ENCODE assay signal across 8 cellular contexts in genomic region chr1:207797229-207797973, GRCh38. TPM values are rescaled to one million over a fixed set of nuclear protein-coding genes. Genes with fewer than 3 reads are reported as not detected.
DNase-seq lines count a peak whose midpoint lies in the region; ATAC-seq, FAIRE-seq and TF ChIP-seq lines count a peak whose summit lies in the region.

No MANE protein-coding gene starts in this region.

- no peak overlapping the region for H3K4me3 ChIP-seq in colonic mucosa
- H3K4me3 ChIP-seq in HepG2 (replicated peaks in 1 of 3; ENCODE audit: insufficient read depth in 1 of 3, low read depth in 2 of 3, low read length in 3 of 3) = no peak overlapping the region

- WGBS in HepG2 (ENCODE audit: low lambda C conversion rate) = 58% methylated on average over 7 of the region's 7 CpGs

- H3K27me3 ChIP-seq in colonic mucosa = no peaks in the 10 kb centered on the region
- no peaks in the 10 kb centered on the region for H3K27me3 ChIP-seq in HepG2 (ENCODE audit: control insufficient read depth in 1 of 2, insufficient read depth in 2 of 2, low read length in 2 of 2)

- DNase-seq in activated gamma-delta T cell treated with Interleukin-2 at 50 U/mL for 16 hours (peak; percentile 79), activated gamma-delta T cell (lab: John Stamatoyannopoulos, UW) (no peak), NCI-H345 (lab: John Stamatoyannopoulos, UW) (peak; percentile 62), colonic mucosa (peak; percentile 92), HepG2 (ENCODE audit: low spot score) (peak; percentile 76)
- peak; percentile 66 to 87 for DNase-seq in activated CD4-positive, alpha-beta T cell treated with anti-CD3 and anti-CD28 coated beads for 4 hours
- peak; percentile 49 to 82 (median 66) for DNase-seq in stimulated activated CD4-positive, alpha-beta T cell treated with anti-CD3 and anti-CD28 coated beads, TNF-alpha, amount 100 ng/mL, for 24 hours (ENCODE audit: low read depth in 3 of 3)

- no TSS peak for BruUV-seq in HepG2 (replicated peaks; lab: Mats Ljungman, UMichigan)

- H3K36me3 ChIP-seq in colonic mucosa (no peaks in the 10 kb centered on the region), HepG2 (replicated peaks in 1 of 2; ENCODE audit: control insufficient read depth in 1 of 2, insufficient read depth in 2 of 2, low read length in 2 of 2) (peaks cover 3 to 18% of the 10 kb centered on the region in 2 experiments; a peak in 4 of 5 replicates)

- in situ Hi-C loops in HepG2 (cut with HindIII; ENCODE audit: extremely low pct_ligation_motif_present, low pct_unique_long_range_greater_than_20kb) = no loop called here

- H3K4me1 ChIP-seq in colonic mucosa = no peaks in the 10 kb centered on the region
- no peaks in the 10 kb centered on the region for H3K4me1 ChIP-seq in HepG2 (ENCODE audit: insufficient read depth, low read length)

- POLR2A ChIA-PET in HepG2 (lab: Yijun Ruan, JAX) = interaction anchor here (0.7 to 1.2 kb wide), 3 partner anchors 26 to 45 kb away, joined by 3 to 10 read pairs (median 4); partner anchors contain the start of gene CD46

- no peaks in the 10 kb centered on the region for H3K79me2 ChIP-seq in HepG2 (ENCODE audit: insufficient read depth, low read length)

- H3K4me2 ChIP-seq in HepG2 (ENCODE audit: low read depth, low read length) = no peak overlapping the region

- H3K9ac ChIP-seq in colonic mucosa (ENCODE audit: low read depth in 2 of 2, low read length in 2 of 2) (no peak overlapping the region), HepG2 (ENCODE audit: insufficient read depth, low read depth, low read length) (no peak overlapping the region)

- CTCF ChIA-PET in HepG2 (lab: Yijun Ruan, JAX; ENCODE audit: low intra/inter-chr PET ratio, low total read pairs) = interaction anchor here (1.2 kb wide), 1 partner anchor 218 kb away, joined by 4 read pairs; no protein-coding TSS in a partner anchor

- peak; percentile 59 for ATAC-seq in HG03135 (IDR thresholded peaks at IDR 0.05; ENCODE audit: unreplicated experiment)
- ATAC-seq in HepG2 = peak; percentile 84

- TF ChIP-seq POLR2A in HepG2 (IDR thresholded peaks at IDR 0.05; ENCODE audit: insufficient read depth in 1 of 2, low read depth in 2 of 2, low read length in 2 of 2) = no peak

- intact Hi-C loops in colonic mucosa (cut with DNase I) = loop anchor here (5.0 kb wide), 1 partner anchor 40 kb away; no protein-coding TSS in a partner anchor
- intact Hi-C loops in HepG2 (cut with micrococcal nuclease; ENCODE audit: unreplicated experiment) = loop anchor here (1.0 kb wide), 2 partner anchors 45 to 84 kb away; partner anchors contain the start of gene CD46

- TF ChIP-seq CTCF in colonic mucosa (IDR thresholded peaks at IDR 0.05) = peak; percentile 82
- peak; percentile 75 for TF ChIP-seq CTCF in HepG2 (CRISPR knock-in tag; IDR thresholded peaks at IDR 0.05)

- no peak overlapping the region for H2AFZ ChIP-seq in HepG2 (ENCODE audit: low read length)

- no peak for TF ChIP-seq EP300 in HepG2 (IDR thresholded peaks at IDR 0.05; ENCODE audit: low read depth in 2 of 2, low read length in 2 of 2)
- no peak for TF ChIP-seq EP300 in HepG2 (CRISPR knock-in tag; IDR thresholded peaks at IDR 0.05; ENCODE audit: borderline replicate concordance)

- H3K27ac ChIP-seq in colonic mucosa (no peak overlapping the region), HepG2 (ENCODE audit: extremely low read length, insufficient read depth, low read length) (no peak overlapping the region)

- H4K20me1 ChIP-seq in HepG2 (ENCODE audit: insufficient read depth, low read length) = peaks cover 6% of the 10 kb centered on the region; the same call in 1 of the 2 replicates

- H3K9me3 ChIP-seq in colonic mucosa (no peaks in the 10 kb centered on the region), HepG2 (ENCODE audit: low read length) (no peaks in the 10 kb centered on the region)

- FAIRE-seq in HepG2 (lab: Jason Lieb, UNC) = peak; percentile 85

- TF ChIP-seq RAD21 in HepG2 (CRISPR knock-in tag; IDR thresholded peaks at IDR 0.05) = no peak; the same call in 1 of the 2 replicates

TF ChIP-seq in HepG2, 621 proteins besides CTCF, POLR2A, EP300 and RAD21 (continues in another document):
- TF ChIP-seq MATR3 (CRISPR knock-in tag; IDR thresholded peaks at IDR 0.05) (no peak), KAT7 (CRISPR knock-in tag; IDR thresholded peaks at IDR 0.05; ENCODE audit: borderline replicate concordance) (no peak), ZNF263 (CRISPR knock-in tag; IDR thresholded peaks at IDR 0.05) (no peak), HCFC1 (IDR thresholded peaks at IDR 0.05; ENCODE audit: low read depth, low read length) (no peak), AGO2 (optimal IDR thresholded peaks at IDR 0.05; ENCODE audit: low read depth, low read length) (peak; percentile 30), E2F5 (CRISPR knock-in tag; conservative IDR thresholded peaks at IDR 0.05) (no peak), FLYWCH1 (CRISPR knock-in tag; IDR thresholded peaks at IDR 0.05) (no peak), ZNF362 (CRISPR knock-in tag; IDR thresholded peaks at IDR 0.05; ENCODE audit: borderline replicate concordance) (0 out of 2 replicates have a peak, but pooled peaks have one; percentile 32)
- TF ChIP-seq, protein P1, sequence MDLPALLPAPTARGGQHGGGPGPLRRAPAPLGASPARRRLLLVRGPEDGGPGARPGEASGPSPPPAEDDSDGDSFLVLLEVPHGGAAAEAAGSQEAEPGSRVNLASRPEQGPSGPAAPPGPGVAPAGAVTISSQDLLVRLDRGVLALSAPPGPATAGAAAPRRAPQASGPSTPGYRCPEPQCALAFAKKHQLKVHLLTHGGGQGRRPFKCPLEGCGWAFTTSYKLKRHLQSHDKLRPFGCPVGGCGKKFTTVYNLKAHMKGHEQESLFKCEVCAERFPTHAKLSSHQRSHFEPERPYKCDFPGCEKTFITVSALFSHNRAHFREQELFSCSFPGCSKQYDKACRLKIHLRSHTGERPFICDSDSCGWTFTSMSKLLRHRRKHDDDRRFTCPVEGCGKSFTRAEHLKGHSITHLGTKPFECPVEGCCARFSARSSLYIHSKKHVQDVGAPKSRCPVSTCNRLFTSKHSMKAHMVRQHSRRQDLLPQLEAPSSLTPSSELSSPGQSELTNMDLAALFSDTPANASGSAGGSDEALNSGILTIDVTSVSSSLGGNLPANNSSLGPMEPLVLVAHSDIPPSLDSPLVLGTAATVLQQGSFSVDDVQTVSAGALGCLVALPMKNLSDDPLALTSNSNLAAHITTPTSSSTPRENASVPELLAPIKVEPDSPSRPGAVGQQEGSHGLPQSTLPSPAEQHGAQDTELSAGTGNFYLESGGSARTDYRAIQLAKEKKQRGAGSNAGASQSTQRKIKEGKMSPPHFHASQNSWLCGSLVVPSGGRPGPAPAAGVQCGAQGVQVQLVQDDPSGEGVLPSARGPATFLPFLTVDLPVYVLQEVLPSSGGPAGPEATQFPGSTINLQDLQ (CRISPR knock-in tag; IDR thresholded peaks at IDR 0.05) = no peak
- TF ChIP-seq, protein P2, sequence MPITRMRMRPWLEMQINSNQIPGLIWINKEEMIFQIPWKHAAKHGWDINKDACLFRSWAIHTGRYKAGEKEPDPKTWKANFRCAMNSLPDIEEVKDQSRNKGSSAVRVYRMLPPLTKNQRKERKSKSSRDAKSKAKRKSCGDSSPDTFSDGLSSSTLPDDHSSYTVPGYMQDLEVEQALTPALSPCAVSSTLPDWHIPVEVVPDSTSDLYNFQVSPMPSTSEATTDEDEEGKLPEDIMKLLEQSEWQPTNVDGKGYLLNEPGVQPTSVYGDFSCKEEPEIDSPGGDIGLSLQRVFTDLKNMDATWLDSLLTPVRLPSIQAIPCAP (CRISPR knock-in tag; IDR thresholded peaks at IDR 0.05; ENCODE audit: low read depth) = no peak

RNA-seq across cellular contexts. Expression of gene CD46, which starts 45.5 kb away (rescaled TPM):
- total RNA-seq in colonic mucosa (100 to 1,000 TPM; 148 to 282 TPM), HepG2 (2016; rRNA removed; fragmentation: Illumina TruSeq; extraction: Trizol) (70.3 and 130 TPM in 2 replicates)
- total RNA-seq in HepG2 (2016; cell fraction: cytosol; rRNA removed; fragmentation: Illumina TruSeq; extraction: Trizol; ENCODE audit: low read depth) = 19.0 and 20.0 TPM in 2 replicates
- total RNA-seq in HepG2 (2016; cell fraction: insoluble cytoplasmic fraction; rRNA removed; fragmentation: Illumina TruSeq; extraction: Trizol) = 69.6 and 139 TPM in 2 replicates
- total RNA-seq in HepG2 (2016; cell fraction: membrane; rRNA removed; fragmentation: Illumina TruSeq; extraction: Trizol) = 24.1 and 29.9 TPM in 2 replicates
- total RNA-seq in HepG2 (2016; cell fraction: nucleus; rRNA removed; fragmentation: Illumina TruSeq; extraction: Trizol) = 261 and 271 TPM in 2 replicates
- 277 TPM in 2 replicates for polyA plus RNA-seq in HepG2 (2011; rRNA removed)
- 65.6 and 131 TPM in 2 replicates for polyA plus RNA-seq in HepG2 (2011; cell fraction: cytosol; rRNA removed)
- polyA plus RNA-seq in HepG2 (2011; cell fraction: nucleus; rRNA removed) = 288 and 360 TPM in 2 replicates
- polyA plus RNA-seq in HepG2 (2012) = 206 and 208 TPM in 2 replicates
- polyA plus RNA-seq in HepG2 (2016; cell fraction: cytosol; fragmentation: Illumina TruSeq; extraction: Trizol; ENCODE audit: low read depth) = 3.8 and 4.6 TPM in 2 replicates
- 59.7 and 64.0 TPM in 2 replicates for polyA plus RNA-seq in HepG2 (2016; cell fraction: insoluble cytoplasmic fraction; fragmentation: Illumina TruSeq; extraction: Trizol; ENCODE audit: low read depth)
- 10.1 and 11.1 TPM in 2 replicates for polyA plus RNA-seq in HepG2 (2016; cell fraction: membrane; fragmentation: Illumina TruSeq; extraction: Trizol; ENCODE audit: low read depth)
- polyA plus RNA-seq in HepG2 (2016; cell fraction: nucleus; fragmentation: Illumina TruSeq; extraction: Trizol; ENCODE audit: insufficient read depth, low read depth) = 416 and 423 TPM in 2 replicates
- 96.1 and 146 TPM in 2 replicates for polyA minus RNA-seq in HepG2 (2011; rRNA and poly(A)+ RNA removed; ENCODE audit: low replicate concordance)
- 125 and 175 TPM in 2 replicates for polyA minus RNA-seq in HepG2 (2011; cell fraction: cytosol; rRNA and poly(A)+ RNA removed)
- polyA minus RNA-seq in HepG2 (2011; cell fraction: nucleus; rRNA and poly(A)+ RNA removed) = 353 and 394 TPM in 2 replicates
